8 cellular contexts compared by ENCODE assay signal in the genomic region with DNA sequence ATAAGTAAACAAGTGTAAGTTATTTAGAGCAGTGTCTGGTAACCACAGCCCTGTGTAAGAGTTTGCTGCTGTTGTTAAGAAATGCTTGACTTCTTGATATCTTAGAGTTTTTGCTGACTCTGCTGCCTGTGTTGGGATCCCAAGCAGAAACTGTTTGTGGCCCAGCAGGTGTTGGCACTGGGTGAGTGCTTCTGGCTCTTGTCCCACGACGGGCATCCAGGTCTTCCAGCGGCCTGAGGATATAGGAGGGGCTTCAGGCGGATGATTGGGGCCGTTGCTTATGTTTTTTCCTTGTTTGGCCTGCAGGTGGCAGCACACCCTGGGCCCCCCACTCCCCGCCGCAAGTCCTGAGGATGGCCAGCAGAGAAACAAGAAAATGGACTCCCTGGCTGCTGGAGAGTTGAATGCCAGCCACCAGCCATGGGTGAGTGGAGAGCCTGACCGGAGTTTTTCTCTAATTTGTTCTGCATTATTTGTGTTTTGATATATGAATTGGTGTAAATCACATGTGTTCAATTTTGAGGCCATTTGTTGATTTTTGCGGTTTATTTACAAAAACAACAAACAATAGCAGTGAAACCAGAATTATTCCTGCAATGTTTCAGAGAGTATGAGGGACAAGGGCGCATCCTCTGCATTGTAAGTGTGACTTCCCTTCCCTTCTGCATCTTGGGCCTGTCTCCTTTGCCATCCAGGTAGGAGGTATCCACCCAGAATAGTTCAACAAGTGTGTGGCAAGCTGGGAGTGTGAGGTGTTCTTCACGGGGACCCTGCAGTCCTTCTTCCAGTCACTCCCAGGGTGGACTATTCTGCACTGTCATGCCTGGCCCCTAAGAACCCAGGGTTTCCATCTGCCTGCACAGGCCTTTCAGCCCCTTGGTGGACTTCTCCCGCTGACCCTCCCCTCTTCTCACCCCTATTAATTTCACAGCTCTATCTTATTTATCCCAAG. TPM values are rescaled to one million over a fixed set of nuclear protein-coding genes. Genes with fewer than 3 reads are reported as not detected.
A peak's percentile ranks its signal among the peaks of the same experiment; 100 is the strongest.
DNase-seq lines count a peak whose midpoint lies in the region; ATAC-seq, FAIRE-seq and TF ChIP-seq lines count a peak whose summit lies in the region.

No MANE protein-coding gene starts in this region.

- no peaks in the 10 kb centered on the region for H4K20me1 ChIP-seq in HepG2 (ENCODE audit: insufficient read depth, low read length)

- intact Hi-C loops in Caco-2 (cut with micrococcal nuclease; ENCODE audit: unreplicated experiment) (loop anchor here (1.0 kb wide), 3 partner anchors 51 to 82 kb away; no protein-coding TSS in a partner anchor), HepG2 (cut with micrococcal nuclease; ENCODE audit: unreplicated experiment) (loop anchor here (1.0 to 2.0 kb wide), 3 partner anchors 49 to 82 kb away; partner anchors contain the start of gene IRF1)

- CTCF ChIA-PET in Caco-2 (lab: Charles Lee) (interaction anchor here (0.9 to 1.0 kb wide), 2 partner anchors 50 to 81 kb away, joined by 4 read pairs; no protein-coding TSS in a partner anchor), HepG2 (lab: Yijun Ruan, JAX; ENCODE audit: low intra/inter-chr PET ratio, low total read pairs) (interaction anchor here (0.9 to 2.7 kb wide), 5 partner anchors 33 to 87 kb away, joined by 3 to 44 read pairs (median 5); partner anchors contain the start of gene IRF1)

- H3K9me3 ChIP-seq in Caco-2, result no peaks in the 10 kb centered on the region
- no peaks in the 10 kb centered on the region for H3K9me3 ChIP-seq in HepG2 (ENCODE audit: low read length)

- H3K4me1 ChIP-seq in Caco-2 (peaks cover 25% of the 10 kb centered on the region), HepG2 (ENCODE audit: insufficient read depth, low read length) (peaks cover 52% of the 10 kb centered on the region)

- DNase-seq in Caco-2 (peak; percentile 80 to 84), NCI-H526 (lab: John Stamatoyannopoulos, UW) (peak; percentile 36 to 66), dedifferentiated amniotic fluid mesenchymal stem cell (ENCODE audit: extremely low spot score) (peak; percentile 84), HepG2 (ENCODE audit: low spot score) (peak; percentile 54)
- DNase-seq in activated CD4-positive, alpha-beta T cell treated with anti-CD3 and anti-CD28 coated beads for 4 hours, result peak; percentile 57 to 60
- DNase-seq in stimulated activated CD8-positive, alpha-beta memory T cell treated with anti-CD3 and anti-CD28 coated beads, Interleukin-12 subunit alpha, Interleukin-12 subunit beta, amount 100 ng/mL, for 1 hour (ENCODE audit: low read depth), result peak; percentile 43

- H3K4me3 ChIP-seq in Caco-2 (ENCODE audit: low read depth, low read length) (no peak overlapping the region), HepG2 (replicated peaks in 1 of 3; ENCODE audit: insufficient read depth in 1 of 3, low read depth in 2 of 3, low read length in 3 of 3) (no peak overlapping the region)

- ATAC-seq in HG02642 (IDR thresholded peaks at IDR 0.05; ENCODE audit: poor library complexity, unreplicated experiment) (peak; percentile 31), HepG2 (peak; percentile 77), GM19324 (IDR thresholded peaks at IDR 0.05; ENCODE audit: low FRiP score, unreplicated experiment) (no peak)

- WGBS in HepG2 (ENCODE audit: low lambda C conversion rate), result 34% methylated on average over 12 of the region's 12 CpGs

- H3K4me2 ChIP-seq in HepG2 (ENCODE audit: low read depth, low read length), result peak overlapping the region; percentile 50

- H3K27me3 Mint-ChIP-seq in Caco-2 (ENCODE audit: insufficient read depth, unreplicated experiment), result no peaks in the 10 kb centered on the region

- TF ChIP-seq CTCF in Caco-2 (IDR thresholded peaks at IDR 0.05; ENCODE audit: insufficient read depth in 1 of 2, low read depth in 1 of 2, low read length in 1 of 2, severe bottlenecking in 1 of 2, unreplicated experiment in 1 of 2), result peak; percentile 76 to 85
- peak; percentile 89 for TF ChIP-seq CTCF in HepG2 (CRISPR knock-in tag; IDR thresholded peaks at IDR 0.05)

- H3K36me3 Mint-ChIP-seq in Caco-2 (ENCODE audit: insufficient read depth, unreplicated experiment), result peaks cover 6% of the 10 kb centered on the region

- no TSS peak for BruUV-seq in Caco-2 (replicated peaks; lab: Mats Ljungman, UMichigan)
- no TSS peak for BruUV-seq in HepG2 (replicated peaks; lab: Mats Ljungman, UMichigan)

- peaks cover 17% of the 10 kb centered on the region for H3K4me1 Mint-ChIP-seq in Caco-2 (ENCODE audit: low read depth, unreplicated experiment)

- H3K79me2 ChIP-seq in HepG2 (ENCODE audit: insufficient read depth, low read length), result no peaks in the 10 kb centered on the region

- TF ChIP-seq RAD21 in HepG2 (CRISPR knock-in tag; IDR thresholded peaks at IDR 0.05), result peak; percentile 89

- no peaks in the 10 kb centered on the region for H3K9me3 Mint-ChIP-seq in Caco-2 (ENCODE audit: unreplicated experiment)

- H3K27ac ChIP-seq in HepG2 (ENCODE audit: extremely low read length, insufficient read depth, low read length), result no peak overlapping the region

- FAIRE-seq in HepG2 (lab: Jason Lieb, UNC), result peak; percentile 8

- in situ Hi-C loops in HepG2 (cut with HindIII; ENCODE audit: extremely low pct_ligation_motif_present, low pct_unique_long_range_greater_than_20kb), result loop anchor here (10.0 kb wide), 1 partner anchor 75 kb away; the partner anchor contains the start of gene IRF1

- H3K27ac Mint-ChIP-seq in Caco-2 (ENCODE audit: unreplicated experiment), result peak overlapping the region; percentile 15

- TF ChIP-seq POLR2A in HepG2 (IDR thresholded peaks at IDR 0.05; ENCODE audit: insufficient read depth in 1 of 2, low read depth in 2 of 2, low read length in 2 of 2), result no peak

- no peak overlapping the region for H3K9ac ChIP-seq in HepG2 (ENCODE audit: insufficient read depth, low read depth, low read length)

- no peak overlapping the region for H3K4me3 Mint-ChIP-seq in Caco-2 (ENCODE audit: unreplicated experiment)

- H3K27me3 ChIP-seq in Caco-2 (replicated peaks; ENCODE audit: control insufficient read depth, insufficient read depth, low read length), result no peaks in the 10 kb centered on the region
- H3K27me3 ChIP-seq in HepG2 (ENCODE audit: control insufficient read depth in 1 of 2, insufficient read depth in 2 of 2, low read length in 2 of 2), result no peaks in the 10 kb centered on the region

- H2AFZ ChIP-seq in HepG2 (ENCODE audit: low read length), result no peak overlapping the region

- TF ChIP-seq EP300 in HepG2 (IDR thresholded peaks at IDR 0.05; ENCODE audit: low read depth in 2 of 2, low read length in 2 of 2) (no peak), HepG2 (CRISPR knock-in tag; IDR thresholded peaks at IDR 0.05; ENCODE audit: borderline replicate concordance) (no peak)

- POLR2A ChIA-PET in Caco-2 (lab: Charles Lee), result interaction anchor here (1.1 kb wide), 1 partner anchor 71 kb away, joined by 3 read pairs; the partner anchor contains the start of gene IRF1
- POLR2A ChIA-PET in HepG2 (lab: Yijun Ruan, JAX), result interaction anchor here (1.0 to 1.6 kb wide), 3 partner anchors 71 to 81 kb away, joined by 3 to 5 read pairs (median 4); partner anchors contain the start of gene IRF1

- H3K36me3 ChIP-seq in Caco-2 (ENCODE audit: control insufficient read depth, insufficient read depth, low read length) (no peaks in the 10 kb centered on the region), HepG2 (replicated peaks in 1 of 2; ENCODE audit: control insufficient read depth in 1 of 2, insufficient read depth in 2 of 2, low read length in 2 of 2) (no peaks in the 10 kb centered on the region; a peak in 1 of 5 replicates)

TF ChIP-seq in HepG2, 621 proteins besides CTCF, POLR2A, EP300 and RAD21 (continues in another document):
- TF ChIP-seq ZNF770 (CRISPR knock-in tag; IDR thresholded peaks at IDR 0.05) (no peak), KAT8 (CRISPR knock-in tag; IDR thresholded peaks at IDR 0.05) (peak; percentile 69; the same call in 1 of the 2 replicates)

RNA-seq across cellular contexts. Expression of gene SLC22A5, which starts 50.3 kb away (rescaled TPM):
- 19.1 and 20.2 TPM in 2 replicates for total RNA-seq in Caco-2 (2022)
- 4.0 and 7.1 TPM in 2 replicates for total RNA-seq in HepG2 (2016; rRNA removed; fragmentation: Illumina TruSeq; extraction: Trizol)
- 1.7 and 1.8 TPM in 2 replicates for total RNA-seq in HepG2 (2016; cell fraction: cytosol; rRNA removed; fragmentation: Illumina TruSeq; extraction: Trizol; ENCODE audit: low read depth)
- 2.8 and 7.3 TPM in 2 replicates for total RNA-seq in HepG2 (2016; cell fraction: insoluble cytoplasmic fraction; rRNA removed; fragmentation: Illumina TruSeq; extraction: Trizol)
- 4.9 and 5.0 TPM in 2 replicates for total RNA-seq in HepG2 (2016; cell fraction: membrane; rRNA removed; fragmentation: Illumina TruSeq; extraction: Trizol)
- 9.2 and 10.1 TPM in 2 replicates for total RNA-seq in HepG2 (2016; cell fraction: nucleus; rRNA removed; fragmentation: Illumina TruSeq; extraction: Trizol)
- polyA plus RNA-seq in HepG2 (2011; rRNA removed), result 15.1 and 17.1 TPM in 2 replicates
- polyA plus RNA-seq in HepG2 (2011; cell fraction: cytosol; rRNA removed), result 9.8 and 10.8 TPM in 2 replicates
- polyA plus RNA-seq in HepG2 (2011; cell fraction: nucleus; rRNA removed), result 31.0 and 32.0 TPM in 2 replicates
- 4.3 and 4.5 TPM in 2 replicates for polyA plus RNA-seq in HepG2 (2012)
- polyA plus RNA-seq in HepG2 (2016; cell fraction: cytosol; fragmentation: Illumina TruSeq; extraction: Trizol; ENCODE audit: low read depth), result 1.2 and 1.3 TPM in 2 replicates
- polyA plus RNA-seq in HepG2 (2016; cell fraction: insoluble cytoplasmic fraction; fragmentation: Illumina TruSeq; extraction: Trizol; ENCODE audit: low read depth), result 3.2 and 3.9 TPM in 2 replicates
- 2.6 TPM in 2 replicates for polyA plus RNA-seq in HepG2 (2016; cell fraction: membrane; fragmentation: Illumina TruSeq; extraction: Trizol; ENCODE audit: low read depth)
- 16.4 and 21.5 TPM in 2 replicates for polyA plus RNA-seq in HepG2 (2016; cell fraction: nucleus; fragmentation: Illumina TruSeq; extraction: Trizol; ENCODE audit: insufficient read depth, low read depth)
- polyA minus RNA-seq in HepG2 (2011; rRNA and poly(A)+ RNA removed; ENCODE audit: low replicate concordance), result 40.2 and 159 TPM in 2 replicates
- 4.4 and 5.1 TPM in 2 replicates for polyA minus RNA-seq in HepG2 (2011; cell fraction: cytosol; rRNA and poly(A)+ RNA removed)
- 10.6 and 10.7 TPM in 2 replicates for polyA minus RNA-seq in HepG2 (2011; cell fraction: nucleus; rRNA and poly(A)+ RNA removed)
